8 cellular contexts compared by ENCODE assay signal in the genomic region with DNA sequence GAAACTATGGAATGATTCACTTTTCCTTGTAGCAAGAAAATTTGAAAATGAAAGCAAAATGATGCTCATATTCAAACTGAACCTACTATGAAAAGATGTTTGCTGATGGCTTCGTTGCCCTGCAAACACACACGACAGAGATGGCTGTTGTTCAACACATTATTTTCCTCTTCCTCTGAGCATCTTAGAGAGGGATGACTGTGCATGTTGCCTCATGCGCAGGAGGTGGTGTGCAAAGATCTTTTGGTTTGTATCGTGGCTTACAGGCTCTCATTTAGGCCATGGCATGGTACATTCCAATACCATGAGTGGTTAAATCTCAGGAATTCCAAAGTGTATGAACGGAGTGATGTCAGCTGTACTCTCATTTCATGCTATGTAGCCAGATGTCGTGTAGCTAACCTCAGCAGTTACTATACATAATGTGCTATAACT.
DNase-seq lines count a peak whose midpoint lies in the region; ATAC-seq and TF ChIP-seq lines count a peak whose summit lies in the region.

No MANE protein-coding gene starts in this region.

- no peak overlapping the region for H3K4me3 ChIP-seq in BJ (ENCODE audit: low read depth, low read length)

- POLR2A ChIA-PET in BJ (lab: Charles Lee) (interaction anchor here (0.7 kb wide), 2 partner anchors 9 to 35 kb away, joined by 3 to 7 read pairs; no protein-coding TSS in a partner anchor), GM10248 (lab: Yijun Ruan, JAX) (no interaction called here)

- TF ChIP-seq CTCF in BJ (IDR thresholded peaks at IDR 0.05; ENCODE audit: insufficient read depth, low read depth, low read length) (no peak), GM10248 (IDR thresholded peaks at IDR 0.05; ENCODE audit: control extremely low read depth, extremely low read depth, low read depth, missing control alignments) (no peak)

- H3K27ac Mint-ChIP-seq in activated T-cell treated with anti-CD3 and anti-CD28 coated beads, Interleukin-2, amount 50 U/mL, for 24 hours = peak overlapping the region; percentile 98

- CTCF ChIA-PET in BJ (lab: Yijun Ruan, JAX) (interaction anchor here (0.6 to 1.7 kb wide), 3 partner anchors 101 to 1187 kb away, joined by 3 read pairs; no protein-coding TSS in a partner anchor), GM10248 (lab: Yijun Ruan, JAX) (interaction anchor here (1.0 to 2.0 kb wide), 3 partner anchors 11 to 37 kb away, joined by 3 to 5 read pairs (median 4); no protein-coding TSS in a partner anchor)

- H3K4me3 Mint-ChIP-seq in activated T-cell treated with anti-CD3 and anti-CD28 coated beads, Interleukin-2, amount 50 U/mL, for 24 hours = peak overlapping the region; percentile 61

- ATAC-seq in GM19351 (IDR thresholded peaks at IDR 0.05; ENCODE audit: unreplicated experiment) = no peak

- no peaks in the 10 kb centered on the region for H3K36me3 ChIP-seq in BJ (ENCODE audit: control insufficient read depth, insufficient read depth, low read length)

- DNase-seq in BJ (ENCODE audit: low read depth) (peak; percentile 96), HS-27A (ENCODE audit: low read depth) (peak; percentile 88), glomerular endothelial cell (ENCODE audit: extremely low read depth, low read depth, low spot score) (peak; percentile 94), nucleus accumbens (lab: John Stamatoyannopoulos, UW) (no peak), GM10248 (ENCODE audit: extremely low spot score) (no peak)
- DNase-seq in activated T-cell treated with anti-CD3 and anti-CD28 coated beads, Interleukin-2, amount 50 U/mL, for 24 hours = peak; percentile 55
- DNase-seq in stimulated activated CD8-positive, alpha-beta memory T cell treated with anti-CD3 and anti-CD28 coated beads, Interleukin-4, amount 100 ng/mL, for 48 hours = peak; percentile 69

- no peaks in the 10 kb centered on the region for H3K27me3 Mint-ChIP-seq in activated T-cell treated with anti-CD3 and anti-CD28 coated beads, Interleukin-2, amount 50 U/mL, for 24 hours

- peaks cover 85% of the 10 kb centered on the region for H3K4me1 Mint-ChIP-seq in activated T-cell treated with anti-CD3 and anti-CD28 coated beads, Interleukin-2, amount 50 U/mL, for 24 hours (ENCODE audit: low read depth)

- H3K9me3 Mint-ChIP-seq in activated T-cell treated with anti-CD3 and anti-CD28 coated beads, Interleukin-2, amount 50 U/mL, for 24 hours = no peaks in the 10 kb centered on the region

- H3K27me3 ChIP-seq in BJ (ENCODE audit: control insufficient read depth, insufficient read depth, low read length) = no peaks in the 10 kb centered on the region

- H3K36me3 Mint-ChIP-seq in activated T-cell treated with anti-CD3 and anti-CD28 coated beads, Interleukin-2, amount 50 U/mL, for 24 hours (ENCODE audit: low read depth) = peaks cover 56% of the 10 kb centered on the region

Comparison
In these comparisons a context has a peak if more than half of its experiments do, and no peak if none do; other contexts are left out.
1. DNase-seq: peak in BJ (single experiment), HS-27A (single experiment), activated T-cell treated with anti-CD3 and anti-CD28 coated beads, Interleukin-2, amount 50 U/mL, for 24 hours (single experiment), glomerular endothelial cell (single experiment) and stimulated activated CD8-positive, alpha-beta memory T cell treated with anti-CD3 and anti-CD28 coated beads, Interleukin-4, amount 100 ng/mL, for 48 hours (single experiment); none in nucleus accumbens (0 of 56) and GM10248 (single experiment).